15 cellular contexts compared by ENCODE assay signal in the genomic region with DNA sequence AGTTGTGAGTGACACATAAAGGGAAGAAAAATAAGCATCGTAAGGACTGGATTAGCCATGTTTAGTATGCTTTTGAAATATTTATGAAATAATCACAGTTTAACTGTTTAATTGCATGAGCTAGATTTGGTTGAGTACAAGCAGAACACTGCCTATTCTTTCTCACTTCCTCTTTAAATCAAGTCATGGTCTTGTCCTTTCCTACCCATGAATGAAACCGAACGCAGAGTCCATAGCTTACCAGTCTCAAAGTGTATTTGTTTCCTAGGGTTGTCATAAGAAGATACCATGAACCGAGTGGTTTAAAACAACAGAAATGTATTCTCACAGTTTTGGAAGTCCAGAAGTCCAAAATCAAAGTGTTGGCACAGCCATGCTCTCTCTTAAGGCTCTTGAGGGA.
A peak's percentile ranks its signal among the peaks of the same experiment; 100 is the strongest.
DNase-seq lines count a peak whose midpoint lies in the region; ATAC-seq, FAIRE-seq and TF ChIP-seq lines count a peak whose summit lies in the region.
"Had no signal": no experiment of that assay in that cellular context is flagged by ENCODE, and none has a peak within 500 bp of the region (broad histone marks: within the 10 kb centered on the region; RNA-seq: fewer than 3 reads in every experiment).

No MANE protein-coding gene starts in this region.

- H3K9me3 ChIP-seq in ascending aorta, result no peaks in the 10 kb centered on the region
- H3K9me3 ChIP-seq: BLaER1 treated with 17β-estradiol and CSF1 and Interleukin-3, amounts not matched to agents 10 nM and 100 nM; lower lobe of right lung had no signal

- H3K4me3 ChIP-seq in ascending aorta, result no peak overlapping the region
- H3K4me3 ChIP-seq: BLaER1 treated with 17β-estradiol and CSF1 and Interleukin-3, amounts not matched to agents 10 nM and 100 nM; lower lobe of right lung had no signal

- H3K4me1 ChIP-seq in ascending aorta, result no peaks in the 10 kb centered on the region
- H3K4me1 ChIP-seq: lower lobe of right lung had no signal

- H3K27me3 ChIP-seq in ascending aorta, result no peaks in the 10 kb centered on the region
- H3K27me3 ChIP-seq: BLaER1 treated with 17β-estradiol and CSF1 and Interleukin-3, amounts not matched to agents 10 nM and 100 nM had no signal

- no peak for DNase-seq in caudate nucleus (lab: John Stamatoyannopoulos, UW)
- DNase-seq in urothelium cell line (ENCODE audit: low spot score), result no peak
- DNase-seq in ascending aorta (ENCODE audit: low spot score in 2 of 2), result no peak
- no peak for DNase-seq in cardiac septum (ENCODE audit: low spot score)
- DNase-seq: activated naive CD8-positive, alpha-beta T cell treated with anti-CD3 and anti-CD28 coated beads, Interleukin-2, amount 10 ng/mL, durations not matched to agents 7 days and 5 days; hypothalamus; lower lobe of right lung; NCI-H1092 treated with DMSO at 0.1 percent for 48 hours; SHP77 treated with DMSO at 0.1 percent for 48 hours had no signal

- intact Hi-C loops in ascending aorta (cut with DNase I) (no loop called here), cardiac septum (cut with DNase I) (no loop called here)

- H3K36me3 ChIP-seq in ascending aorta, result no peaks in the 10 kb centered on the region
- H3K36me3 ChIP-seq: BLaER1 treated with 17β-estradiol and CSF1 and Interleukin-3, amounts not matched to agents 10 nM and 100 nM; lower lobe of right lung had no signal

- FAIRE-seq in urothelium cell line (lab: Jason Lieb, UNC), result no peak
- FAIRE-seq: HTR-8/SVneo had no signal

- no peak for TF ChIP-seq CTCF in ascending aorta (IDR thresholded peaks at IDR 0.05)

- ATAC-seq in GM18520 (IDR thresholded peaks at IDR 0.05; ENCODE audit: unreplicated experiment) (peak; percentile 49), GM21390 (IDR thresholded peaks at IDR 0.05; ENCODE audit: unreplicated experiment) (peak; percentile 53), HG02938 (IDR thresholded peaks at IDR 0.05; ENCODE audit: unreplicated experiment) (peak; percentile 87), HG03469 (IDR thresholded peaks at IDR 0.05; ENCODE audit: unreplicated experiment) (peak; percentile 92)
- ATAC-seq: lower lobe of right lung had no signal

- H3K27ac ChIP-seq in caudate nucleus (ENCODE audit: low read depth, low read length), result no peak overlapping the region
- no peak overlapping the region for H3K27ac ChIP-seq in ascending aorta
- H3K27ac ChIP-seq: BLaER1 treated with 17β-estradiol and CSF1 and Interleukin-3, amounts not matched to agents 10 nM and 100 nM; lower lobe of right lung had no signal
